Comparison of ENCODE assay signal across 10 cellular contexts in genomic region chr11:65553301-65554001, GRCh38. TPM values are rescaled to one million over a fixed set of nuclear protein-coding genes. Genes with fewer than 3 reads are reported as not detected.
DNase-seq lines count a peak whose midpoint lies in the region; ATAC-seq, FAIRE-seq and TF ChIP-seq lines count a peak whose summit lies in the region.
"Had no signal": no experiment of that assay in that cellular context is flagged by ENCODE, and none has a peak within 500 bp of the region (broad histone marks: within the 10 kb centered on the region; RNA-seq: fewer than 3 reads in every experiment).

No MANE protein-coding gene starts in this region.

- no peaks in the 10 kb centered on the region for H3K27me3 ChIP-seq in Karpas-422 (ENCODE audit: low read length)
- H3K27me3 ChIP-seq in astrocyte (ENCODE audit: insufficient read depth, low read length): no peaks in the 10 kb centered on the region
- H3K27me3 ChIP-seq: heart left ventricle had no signal

- H3K4me3 ChIP-seq in Karpas-422 (ENCODE audit: low read length) (no peak overlapping the region), astrocyte (ENCODE audit: insufficient read depth, low read depth, low read length) (no peak overlapping the region)
- H3K4me3 ChIP-seq: heart left ventricle had no signal

- no peaks in the 10 kb centered on the region for H4K20me1 ChIP-seq in Karpas-422 (ENCODE audit: insufficient read depth, low read depth, low read length)
- H4K20me1 ChIP-seq in astrocyte (ENCODE audit: insufficient read depth, low read length): peaks cover 62% of the 10 kb centered on the region

- TF ChIP-seq CTCF in astrocyte (IDR thresholded peaks at IDR 0.05; ENCODE audit: insufficient read depth, low read depth, low read length): no peak

- H2AFZ ChIP-seq in Karpas-422 (ENCODE audit: low read length): no peak overlapping the region
- H2AFZ ChIP-seq in astrocyte (ENCODE audit: low read depth, low read length): no peak overlapping the region

- H3K4me1 ChIP-seq in Karpas-422 (ENCODE audit: low read length) (peaks cover 17% of the 10 kb centered on the region), astrocyte (ENCODE audit: insufficient read depth, low read length) (peaks cover 38% of the 10 kb centered on the region)

- DNase-seq in Karpas-422 (peak; percentile 78), T-helper 1 cell (peak; percentile 44 to 88 (median 75)), astrocyte (ENCODE audit: low read depth) (no peak), NOMO-1 treated with DMSO at 0.1 percent for 48 hours (lab: John Stamatoyannopoulos, UW; ENCODE audit: unreplicated experiment) (no peak), HTR-8/SVneo (ENCODE audit: insufficient read length, low spot score) (no peak), NCI-H2081 treated with DMSO at 0.1 percent for 48 hours (lab: John Stamatoyannopoulos, UW) (no peak)
- peak; percentile 56 to 68 for DNase-seq in stimulated activated CD4-positive, alpha-beta T cell treated with anti-CD3 and anti-CD28 coated beads, Interleukin-4, amount 100 ng/mL, for 4 hours
- DNase-seq: HCEC 1CT, heart left ventricle had no signal

- no peaks in the 10 kb centered on the region for H3K9me3 ChIP-seq in Karpas-422 (ENCODE audit: low read length)
- H3K9me3 ChIP-seq in astrocyte (ENCODE audit: insufficient read depth, low read depth, low read length): no peaks in the 10 kb centered on the region
- H3K9me3 ChIP-seq: heart left ventricle had no signal

- ATAC-seq in GM21529 (IDR thresholded peaks at IDR 0.05; ENCODE audit: unreplicated experiment): no peak
- ATAC-seq: heart left ventricle had no signal

- no peaks in the 10 kb centered on the region for H3K9me2 ChIP-seq in Karpas-422 (replicated peaks; ENCODE audit: insufficient read depth, low read length)

- H3K36me3 ChIP-seq in Karpas-422 (ENCODE audit: insufficient read depth, low read length): no peaks in the 10 kb centered on the region
- H3K36me3 ChIP-seq in astrocyte (ENCODE audit: insufficient read depth, low read length): peaks cover 17% of the 10 kb centered on the region

- no peak for FAIRE-seq in astrocyte (lab: Jason Lieb, UNC)
- no peak for FAIRE-seq in HTR-8/SVneo (lab: Jason Lieb, UNC)

- peaks cover 17% of the 10 kb centered on the region for H3K4me1 Mint-ChIP-seq in astrocyte (ENCODE audit: low read depth, unreplicated experiment)

- peaks cover 3% of the 10 kb centered on the region for H3K9me3 Mint-ChIP-seq in astrocyte (ENCODE audit: unreplicated experiment)

- H3K27ac ChIP-seq in Karpas-422 (ENCODE audit: low read length) (no peak overlapping the region), astrocyte (ENCODE audit: low read depth, low read length) (no peak overlapping the region)

- H3K9ac ChIP-seq in Karpas-422 (ENCODE audit: low read length): no peak overlapping the region
- H3K9ac ChIP-seq in astrocyte (ENCODE audit: low read length): no peak overlapping the region

- H3K4me2 ChIP-seq in Karpas-422 (ENCODE audit: low read depth, low read length, poor library complexity, severe bottlenecking): no peak overlapping the region
- H3K4me2 ChIP-seq in astrocyte (ENCODE audit: low read length): peak overlapping the region; percentile 94

- peaks cover 16% of the 10 kb centered on the region for H3K36me3 Mint-ChIP-seq in astrocyte (ENCODE audit: low read depth, unreplicated experiment)

- H3K79me2 ChIP-seq in Karpas-422 (ENCODE audit: low read length) (no peaks in the 10 kb centered on the region), astrocyte (ENCODE audit: insufficient read depth, low read length) (peaks cover 43% of the 10 kb centered on the region)

- no peak overlapping the region for H3K27ac Mint-ChIP-seq in astrocyte (ENCODE audit: unreplicated experiment)

- H3K27me3 Mint-ChIP-seq in astrocyte (ENCODE audit: low read depth, unreplicated experiment): peaks cover 27% of the 10 kb centered on the region

- H3K4me3 Mint-ChIP-seq in astrocyte (ENCODE audit: unreplicated experiment): no peak overlapping the region

RNA-seq across cellular contexts. Expression of gene LTBP3, which starts 4.7 kb away (rescaled TPM):
- 1.3 and 6.8 TPM in 2 replicates for total RNA-seq in Karpas-422 (2014; rRNA removed; shearing (Covaris generic); ENCODE audit: low replicate concordance)
- 33.2 and 36.5 TPM in 2 replicates for total RNA-seq in astrocyte

RNA-seq across cellular contexts. Expression of gene ZNRD2, which starts 16.8 kb away (rescaled TPM):
- 31.7 and 49.4 TPM in 2 replicates for total RNA-seq in Karpas-422 (2014; rRNA removed; shearing (Covaris generic); ENCODE audit: low replicate concordance)
- total RNA-seq in astrocyte: 40.4 and 45.1 TPM in 2 replicates

RNA-seq across cellular contexts. Expression of gene FAM89B, which starts 18.9 kb away (rescaled TPM):
- 14.2 and 21.9 TPM in 2 replicates for total RNA-seq in Karpas-422 (2014; rRNA removed; shearing (Covaris generic); ENCODE audit: low replicate concordance)
- total RNA-seq in astrocyte: 45.2 and 47.5 TPM in 2 replicates

RNA-seq across cellular contexts. Expression of gene EHBP1L1, which starts 22.4 kb away (rescaled TPM):
- 19.9 and 75.1 TPM in 2 replicates for total RNA-seq in Karpas-422 (2014; rRNA removed; shearing (Covaris generic); ENCODE audit: low replicate concordance)
- total RNA-seq in astrocyte: 9.4 and 10.1 TPM in 2 replicates

RNA-seq across cellular contexts. Expression of gene SCYL1, which starts 28.6 kb away (rescaled TPM):
- total RNA-seq in Karpas-422 (2014; rRNA removed; shearing (Covaris generic); ENCODE audit: low replicate concordance): 39.1 and 79.0 TPM in 2 replicates
- total RNA-seq in astrocyte: 106 and 128 TPM in 2 replicates

Comparison
In these comparisons a context has a peak if more than half of its experiments do, and no peak if none do; other contexts are left out.
1. DNase-seq: peak in Karpas-422 (single experiment), T-helper 1 cell (5 of 5) and stimulated activated CD4-positive, alpha-beta T cell treated with anti-CD3 and anti-CD28 coated beads, Interleukin-4, amount 100 ng/mL, for 4 hours (2 of 2); none in astrocyte (single experiment), NOMO-1 treated with DMSO at 0.1 percent for 48 hours (single experiment), HTR-8/SVneo (single experiment) and NCI-H2081 treated with DMSO at 0.1 percent for 48 hours (single experiment).